In the genomic region with DNA sequence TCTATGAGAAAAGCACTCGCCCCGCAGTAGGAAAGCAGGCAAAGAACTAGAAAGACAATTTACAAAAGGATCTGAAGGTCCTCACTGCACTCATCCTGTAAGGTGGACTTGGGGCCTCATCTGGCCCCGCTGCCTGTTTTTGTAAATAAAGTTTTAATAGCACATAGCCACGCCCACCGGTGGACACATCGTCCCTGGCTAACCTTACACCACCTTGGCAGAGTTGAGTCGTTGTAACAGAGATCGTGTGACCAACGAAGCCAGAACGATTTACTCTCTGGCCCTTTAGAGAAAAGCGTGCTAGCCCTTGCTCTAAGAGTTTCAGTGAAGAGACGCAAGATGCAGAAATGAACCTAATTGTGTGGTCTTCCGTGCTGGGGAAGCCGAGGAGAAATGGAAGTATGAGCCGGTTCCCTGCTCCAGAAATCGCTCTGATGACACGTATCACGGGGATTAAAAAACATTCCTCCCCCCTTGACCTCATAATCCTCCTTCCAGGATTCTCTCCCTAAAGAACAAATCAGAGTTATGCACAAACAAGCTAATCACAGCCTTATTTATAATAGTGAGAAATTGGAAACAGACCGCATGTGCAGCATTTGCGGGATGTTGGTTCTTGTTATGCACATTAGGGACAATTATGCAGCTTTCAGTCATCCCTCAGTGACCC, we compare ENCODE assay signal across 11 cellular contexts.
DNase-seq lines count a peak whose midpoint lies in the region; ATAC-seq and TF ChIP-seq lines count a peak whose summit lies in the region.
"Had no signal": no experiment of that assay in that cellular context is flagged by ENCODE, and none has a peak within 500 bp of the region (broad histone marks: within the 10 kb centered on the region; RNA-seq: fewer than 3 reads in every experiment).

No MANE protein-coding gene starts in this region.

- H3K4me3 Mint-ChIP-seq in activated CD8-positive, alpha-beta memory T cell treated with anti-CD3 and anti-CD28 coated beads, Interleukin-2, amount 10 ng/mL, durations not matched to agents 7 days and 5 days: no peak overlapping the region
- peak overlapping the region in 1 of 3 experiments; percentile 2 for H3K4me3 Mint-ChIP-seq in nephron
- H3K4me3 Mint-ChIP-seq: activated naive CD8-positive, alpha-beta T cell treated with anti-CD3 and anti-CD28 coated beads, Interleukin-2, amount 10 ng/mL, durations not matched to agents 7 days and 5 days; CD8-positive, alpha-beta T cell had no signal

- peaks cover 6% of the 10 kb centered on the region for H3K27me3 Mint-ChIP-seq in activated CD8-positive, alpha-beta memory T cell treated with anti-CD3 and anti-CD28 coated beads, Interleukin-2, amount 10 ng/mL, durations not matched to agents 7 days and 5 days
- peaks cover 6% of the 10 kb centered on the region for H3K27me3 Mint-ChIP-seq in nephron (ENCODE audit: low read depth)
- H3K27me3 Mint-ChIP-seq: activated naive CD8-positive, alpha-beta T cell treated with anti-CD3 and anti-CD28 coated beads, Interleukin-2, amount 10 ng/mL, durations not matched to agents 7 days and 5 days had no signal

- H3K27ac ChIP-seq in dorsolateral prefrontal cortex (peak overlapping the region in 30 of 59 donors; percentile 3 to 80 (median 62)), temporal lobe (ENCODE audit: low read depth, low read length) (peak overlapping the region; percentile 30)

- TF ChIP-seq CTCF in dorsolateral prefrontal cortex (IDR thresholded peaks at IDR 0.05 in 54 of 56, conservative IDR thresholded peaks at IDR 0.05 in 2 of 56; ENCODE audit: low read depth in 1 of 56, partially characterized antibody in 56 of 56): no peak
- TF ChIP-seq CTCF in nephron (IDR thresholded peaks at IDR 0.05; ENCODE audit: unreplicated experiment in 3 of 3): no peak

- H3K4me3 ChIP-seq in dorsolateral prefrontal cortex: no peak overlapping the region

- DNase-seq in activated CD8-positive, alpha-beta memory T cell treated with anti-CD3 and anti-CD28 coated beads, Interleukin-2, amount 10 ng/mL, durations not matched to agents 7 days and 5 days: peak; percentile 34
- DNase-seq in activated CD8-positive, alpha-beta memory T cell treated with anti-CD3 and anti-CD28 coated beads, Interleukin-2, amount 50 U/mL, for 4 hours: no peak
- DNase-seq in dorsolateral prefrontal cortex: peak in 5 of 10 donors; percentile 13 to 26 (median 20)
- DNase-seq in NCI-H748 treated with DMSO at 0.1 percent for 48 hours (lab: John Stamatoyannopoulos, UW): no peak
- DNase-seq: stimulated activated CD4-positive, alpha-beta T cell treated with anti-CD3 and anti-CD28 coated beads, Interleukin-4, amount 100 ng/mL, for 1 hour had no signal

- ATAC-seq in activated CD8-positive, alpha-beta memory T cell treated with anti-CD3 and anti-CD28 coated beads, Interleukin-2, amount 10 ng/mL, durations not matched to agents 7 days and 5 days: no peak
- no peak for ATAC-seq in GM21786 (IDR thresholded peaks at IDR 0.05; ENCODE audit: unreplicated experiment)
- ATAC-seq in HG03439 (IDR thresholded peaks at IDR 0.05; ENCODE audit: unreplicated experiment): no peak
- ATAC-seq: CD8-positive, alpha-beta T cell had no signal

- H3K27ac Mint-ChIP-seq in activated CD8-positive, alpha-beta memory T cell treated with anti-CD3 and anti-CD28 coated beads, Interleukin-2, amount 10 ng/mL, durations not matched to agents 7 days and 5 days: no peak overlapping the region
- peak overlapping the region; percentile 80 to 89 (median 87) for H3K27ac Mint-ChIP-seq in nephron
- H3K27ac Mint-ChIP-seq: activated naive CD8-positive, alpha-beta T cell treated with anti-CD3 and anti-CD28 coated beads, Interleukin-2, amount 10 ng/mL, durations not matched to agents 7 days and 5 days; CD8-positive, alpha-beta T cell had no signal

- peaks cover 8% of the 10 kb centered on the region for H3K4me1 Mint-ChIP-seq in activated CD8-positive, alpha-beta memory T cell treated with anti-CD3 and anti-CD28 coated beads, Interleukin-2, amount 10 ng/mL, durations not matched to agents 7 days and 5 days
- peaks cover 55% of the 10 kb centered on the region for H3K4me1 Mint-ChIP-seq in nephron

- intact Hi-C loops in dorsolateral prefrontal cortex (cut with DNase I): loop anchor here in 1 of 2 donors (2.0 to 5.0 kb wide), 3 partner anchors 57 to 82 kb away; a partner anchor contains a TSS

- no peaks in the 10 kb centered on the region for H3K9me3 Mint-ChIP-seq in activated CD8-positive, alpha-beta memory T cell treated with anti-CD3 and anti-CD28 coated beads, Interleukin-2, amount 10 ng/mL, durations not matched to agents 7 days and 5 days (ENCODE audit: low read depth)
- H3K9me3 Mint-ChIP-seq in nephron: peaks cover 11% of the 10 kb centered on the region
- H3K9me3 Mint-ChIP-seq: CD8-positive, alpha-beta T cell had no signal

- no peaks in the 10 kb centered on the region for H3K36me3 Mint-ChIP-seq in activated CD8-positive, alpha-beta memory T cell treated with anti-CD3 and anti-CD28 coated beads, Interleukin-2, amount 10 ng/mL, durations not matched to agents 7 days and 5 days
- no peaks in the 10 kb centered on the region for H3K36me3 Mint-ChIP-seq in nephron (ENCODE audit: low read depth)
- H3K36me3 Mint-ChIP-seq: activated naive CD8-positive, alpha-beta T cell treated with anti-CD3 and anti-CD28 coated beads, Interleukin-2, amount 10 ng/mL, durations not matched to agents 7 days and 5 days had no signal

- CTCF ChIA-PET in activated CD8-positive, alpha-beta memory T cell treated with anti-CD3 and anti-CD28 coated beads, Interleukin-2, amount 10 ng/mL, durations not matched to agents 7 days and 5 days (lab: Charles Lee): no interaction called here

- H3K27me3 ChIP-seq in dorsolateral prefrontal cortex: peaks cover 0 to 16% (median 0%) of the 10 kb centered on the region in 45 donors
